Comparison of ENCODE assay signal across 22 cellular contexts in genomic region chr16:11330526-11331237, GRCh38. TPM values are rescaled to one million over a fixed set of nuclear protein-coding genes. Genes with fewer than 3 reads are reported as not detected.
A peak's percentile ranks its signal among the peaks of the same experiment; 100 is the strongest.
DNase-seq lines count a peak whose midpoint lies in the region; ATAC-seq lines count a peak whose summit lies in the region.
"Had no signal": no experiment of that assay in that cellular context is flagged by ENCODE, and none has a peak within 500 bp of the region (broad histone marks: within the 10 kb centered on the region; RNA-seq: fewer than 3 reads in every experiment).

No MANE protein-coding gene starts in this region.

- CTCF ChIA-PET in activated naive CD4-positive, alpha-beta T cell treated with anti-CD3 and anti-CD28 coated beads, Interleukin-2, amount 10 ng/mL, durations not matched to agents 7 days and 5 days (lab: Charles Lee) = no interaction called here
- CTCF ChIA-PET in activated CD8-positive, alpha-beta T cell treated with anti-CD3 and anti-CD28 coated beads, Interleukin-2, amount 10 ng/mL, durations not matched to agents 7 days and 5 days (lab: Charles Lee) = interaction anchor here (1.0 to 3.6 kb wide), 7 partner anchors 22 to 75 kb away, joined by 3 to 12 read pairs (median 4); partner anchors contain the start of gene SOCS1

- POLR2A ChIA-PET in activated CD8-positive, alpha-beta T cell treated with anti-CD3 and anti-CD28 coated beads, Interleukin-2, amount 10 ng/mL, durations not matched to agents 7 days and 5 days (lab: Charles Lee) = interaction anchor here (0.6 kb wide), 1 partner anchor 67 kb away, joined by 3 read pairs; no protein-coding TSS in a partner anchor

- no peaks in the 10 kb centered on the region for H3K36me3 Mint-ChIP-seq in activated naive CD4-positive, alpha-beta T cell treated with anti-CD3 and anti-CD28 coated beads, Interleukin-2, amount 50 U/mL, for 24 hours
- peaks cover 13% of the 10 kb centered on the region for H3K36me3 Mint-ChIP-seq in activated naive CD4-positive, alpha-beta T cell treated with anti-CD3 and anti-CD28 coated beads, Interleukin-2, amount 10 ng/mL, durations not matched to agents 7 days and 5 days
- H3K36me3 Mint-ChIP-seq in activated CD8-positive, alpha-beta T cell treated with anti-CD3 and anti-CD28 coated beads, Interleukin-2, amount 10 ng/mL, durations not matched to agents 7 days and 5 days (ENCODE audit: low read depth) = peaks cover 7% of the 10 kb centered on the region
- H3K36me3 Mint-ChIP-seq in stimulated activated naive B cell treated with anti-CD40 and anti-IgM and Interleukin-4, amounts not matched to agents 10 μg/mL and 1 μg/mL and 100 μg/mL, for 72 hours = peaks cover 4 to 7% of the 10 kb centered on the region in 2 donors

- H3K27me3 Mint-ChIP-seq in activated naive CD4-positive, alpha-beta T cell treated with anti-CD3 and anti-CD28 coated beads, Interleukin-2, amount 50 U/mL, for 24 hours = no peaks in the 10 kb centered on the region
- peaks cover 7% of the 10 kb centered on the region for H3K27me3 Mint-ChIP-seq in activated naive CD4-positive, alpha-beta T cell treated with anti-CD3 and anti-CD28 coated beads, Interleukin-2, amount 10 ng/mL, durations not matched to agents 7 days and 5 days
- H3K27me3 Mint-ChIP-seq in activated CD8-positive, alpha-beta T cell treated with anti-CD3 and anti-CD28 coated beads, Interleukin-2, amount 10 ng/mL, durations not matched to agents 7 days and 5 days (ENCODE audit: low read depth) = no peaks in the 10 kb centered on the region
- H3K27me3 Mint-ChIP-seq in stimulated activated naive B cell treated with anti-CD40 and anti-IgM and Interleukin-4, amounts not matched to agents 10 μg/mL and 1 μg/mL and 100 μg/mL, for 72 hours = no peaks in the 10 kb centered on the region
- H3K27me3 Mint-ChIP-seq: activated naive CD8-positive, alpha-beta T cell treated with anti-CD3 and anti-CD28 coated beads, Interleukin-2, amount 10 ng/mL, durations not matched to agents 7 days and 5 days had no signal

- H3K9me3 Mint-ChIP-seq in activated naive CD4-positive, alpha-beta T cell treated with anti-CD3 and anti-CD28 coated beads, Interleukin-2, amount 50 U/mL, for 24 hours = no peaks in the 10 kb centered on the region
- H3K9me3 Mint-ChIP-seq in activated naive CD4-positive, alpha-beta T cell treated with anti-CD3 and anti-CD28 coated beads, Interleukin-2, amount 10 ng/mL, durations not matched to agents 7 days and 5 days = peaks cover 8% of the 10 kb centered on the region
- no peaks in the 10 kb centered on the region for H3K9me3 Mint-ChIP-seq in activated CD8-positive, alpha-beta T cell treated with anti-CD3 and anti-CD28 coated beads, Interleukin-2, amount 10 ng/mL, durations not matched to agents 7 days and 5 days (ENCODE audit: insufficient read depth)
- peaks cover 3 to 4% of the 10 kb centered on the region in 2 donors for H3K9me3 Mint-ChIP-seq in stimulated activated naive B cell treated with anti-CD40 and anti-IgM and Interleukin-4, amounts not matched to agents 10 μg/mL and 1 μg/mL and 100 μg/mL, for 72 hours
- H3K9me3 Mint-ChIP-seq: activated naive CD8-positive, alpha-beta T cell treated with anti-CD3 and anti-CD28 coated beads, Interleukin-2, amount 10 ng/mL, durations not matched to agents 7 days and 5 days had no signal

- peaks cover 26% of the 10 kb centered on the region for H3K4me1 Mint-ChIP-seq in activated naive CD4-positive, alpha-beta T cell treated with anti-CD3 and anti-CD28 coated beads, Interleukin-2, amount 50 U/mL, for 24 hours
- H3K4me1 Mint-ChIP-seq in activated naive CD4-positive, alpha-beta T cell treated with anti-CD3 and anti-CD28 coated beads, Interleukin-2, amount 10 ng/mL, durations not matched to agents 7 days and 5 days = peaks cover 50% of the 10 kb centered on the region
- peaks cover 50% of the 10 kb centered on the region for H3K4me1 Mint-ChIP-seq in activated CD8-positive, alpha-beta T cell treated with anti-CD3 and anti-CD28 coated beads, Interleukin-2, amount 10 ng/mL, durations not matched to agents 7 days and 5 days (ENCODE audit: low read depth)
- H3K4me1 Mint-ChIP-seq in stimulated activated naive B cell treated with anti-CD40 and anti-IgM and Interleukin-4, amounts not matched to agents 10 μg/mL and 1 μg/mL and 100 μg/mL, for 72 hours = peaks cover 42 to 52% of the 10 kb centered on the region in 2 donors

- DNase-seq in activated naive CD4-positive, alpha-beta T cell treated with anti-CD3 and anti-CD28 coated beads, Interleukin-2, amount 10 ng/mL, durations not matched to agents 7 days and 5 days = no peak
- no peak for DNase-seq in activated CD8-positive, alpha-beta T cell treated with anti-CD3 and anti-CD28 coated beads, Interleukin-2, amount 10 ng/mL, durations not matched to agents 7 days and 5 days
- DNase-seq in stimulated activated naive B cell treated with anti-CD40 and anti-IgM and Interleukin-4, amounts not matched to agents 10 μg/mL and 1 μg/mL and 100 μg/mL, for 72 hours = no peak
- DNase-seq in SIG-M5 treated with dmso at 0.1 percent for 504 hours (lab: John Stamatoyannopoulos, UW; ENCODE audit: unreplicated experiment) = no peak
- no peak for DNase-seq in NCI-H187 (lab: John Stamatoyannopoulos, UW)
- DNase-seq: 8988T; activated CD4-positive, alpha-beta T cell treated with anti-CD3 and anti-CD28 coated beads for 4 hours; activated CD8-positive, alpha-beta memory T cell treated with anti-CD3 and anti-CD28 coated beads, Interleukin-2, amount 10 ng/mL, durations not matched to agents 7 days and 5 days; activated naive CD8-positive, alpha-beta T cell treated with anti-CD3 and anti-CD28 coated beads, Interleukin-2, amount 10 ng/mL, durations not matched to agents 7 days and 5 days; cerebellar nuclear complex; effector CD4-positive, alpha-beta T cell; foreskin melanocyte; left ventricle myocardium superior; MG63; NCI-H1436; NCI-H69; stimulated activated CD4-positive, alpha-beta T cell treated with anti-CD3 and anti-CD28 coated beads, Interleukin-4, amount 100 ng/mL, for 1 hour; upper lobe of right lung had no signal

- H3K4me3 Mint-ChIP-seq in activated naive CD4-positive, alpha-beta T cell treated with anti-CD3 and anti-CD28 coated beads, Interleukin-2, amount 50 U/mL, for 24 hours = no peak overlapping the region
- no peak overlapping the region for H3K4me3 Mint-ChIP-seq in activated naive CD4-positive, alpha-beta T cell treated with anti-CD3 and anti-CD28 coated beads, Interleukin-2, amount 10 ng/mL, durations not matched to agents 7 days and 5 days
- no peak overlapping the region for H3K4me3 Mint-ChIP-seq in activated CD8-positive, alpha-beta T cell treated with anti-CD3 and anti-CD28 coated beads, Interleukin-2, amount 10 ng/mL, durations not matched to agents 7 days and 5 days
- H3K4me3 Mint-ChIP-seq in stimulated activated naive B cell treated with anti-CD40 and anti-IgM and Interleukin-4, amounts not matched to agents 10 μg/mL and 1 μg/mL and 100 μg/mL, for 72 hours = no peak overlapping the region
- H3K4me3 Mint-ChIP-seq: activated CD8-positive, alpha-beta memory T cell treated with anti-CD3 and anti-CD28 coated beads, Interleukin-2, amount 10 ng/mL, durations not matched to agents 7 days and 5 days had no signal

- peak overlapping the region; percentile 27 for H3K27ac Mint-ChIP-seq in activated naive CD4-positive, alpha-beta T cell treated with anti-CD3 and anti-CD28 coated beads, Interleukin-2, amount 50 U/mL, for 24 hours
- H3K27ac Mint-ChIP-seq in activated naive CD4-positive, alpha-beta T cell treated with anti-CD3 and anti-CD28 coated beads, Interleukin-2, amount 10 ng/mL, durations not matched to agents 7 days and 5 days = no peak overlapping the region
- peak overlapping the region; percentile 11 for H3K27ac Mint-ChIP-seq in activated CD8-positive, alpha-beta T cell treated with anti-CD3 and anti-CD28 coated beads, Interleukin-2, amount 10 ng/mL, durations not matched to agents 7 days and 5 days
- H3K27ac Mint-ChIP-seq in stimulated activated naive B cell treated with anti-CD40 and anti-IgM and Interleukin-4, amounts not matched to agents 10 μg/mL and 1 μg/mL and 100 μg/mL, for 72 hours = peak overlapping the region; percentile 89
- H3K27ac Mint-ChIP-seq: activated CD8-positive, alpha-beta memory T cell treated with anti-CD3 and anti-CD28 coated beads, Interleukin-2, amount 10 ng/mL, durations not matched to agents 7 days and 5 days; activated naive CD8-positive, alpha-beta T cell treated with anti-CD3 and anti-CD28 coated beads, Interleukin-2, amount 10 ng/mL, durations not matched to agents 7 days and 5 days had no signal

- no peak for ATAC-seq in activated CD8-positive, alpha-beta T cell treated with anti-CD3 and anti-CD28 coated beads, Interleukin-2, amount 10 ng/mL, durations not matched to agents 7 days and 5 days
- ATAC-seq in stimulated activated naive B cell treated with anti-CD40 and anti-IgM and Interleukin-4, amounts not matched to agents 10 μg/mL and 1 μg/mL and 100 μg/mL, for 72 hours (replicated peaks) = no peak
- ATAC-seq: activated CD8-positive, alpha-beta memory T cell treated with anti-CD3 and anti-CD28 coated beads, Interleukin-2, amount 10 ng/mL, durations not matched to agents 7 days and 5 days; Right ventricle myocardium inferior; upper lobe of right lung had no signal

RNA-seq across cellular contexts. Expression of gene RMI2, which starts 14.6 kb away (rescaled TPM):
- 10 to 100 TPM; 65.6 to 67.0 TPM for total RNA-seq in activated CD8-positive, alpha-beta T cell treated with anti-CD3 and anti-CD28 coated beads, Interleukin-2, amount 10 ng/mL, durations not matched to agents 7 days and 5 days

RNA-seq across cellular contexts. Expression of gene PRM1, which starts 49.6 kb away (rescaled TPM):
- not detected for total RNA-seq in activated CD8-positive, alpha-beta T cell treated with anti-CD3 and anti-CD28 coated beads, Interleukin-2, amount 10 ng/mL, durations not matched to agents 7 days and 5 days
- total RNA-seq: activated CD8-positive, alpha-beta memory T cell treated with anti-CD3 and anti-CD28 coated beads, Interleukin-2, amount 10 ng/mL, durations not matched to agents 7 days and 5 days; activated naive CD8-positive, alpha-beta T cell treated with anti-CD3 and anti-CD28 coated beads, Interleukin-2, amount 10 ng/mL, durations not matched to agents 7 days and 5 days; hepatocyte; left ventricle myocardium superior; mucosa of gallbladder; Right ventricle myocardium inferior; upper lobe of right lung had no signal

RNA-seq across cellular contexts. Expression of gene PRM2, which starts 54.4 kb away (rescaled TPM):
- total RNA-seq in activated CD8-positive, alpha-beta T cell treated with anti-CD3 and anti-CD28 coated beads, Interleukin-2, amount 10 ng/mL, durations not matched to agents 7 days and 5 days = not detected
- total RNA-seq: activated CD8-positive, alpha-beta memory T cell treated with anti-CD3 and anti-CD28 coated beads, Interleukin-2, amount 10 ng/mL, durations not matched to agents 7 days and 5 days; activated naive CD8-positive, alpha-beta T cell treated with anti-CD3 and anti-CD28 coated beads, Interleukin-2, amount 10 ng/mL, durations not matched to agents 7 days and 5 days; hepatocyte; left ventricle myocardium superior; mucosa of gallbladder; Right ventricle myocardium inferior; upper lobe of right lung had no signal

RNA-seq across cellular contexts. Expression of gene PRM3, which starts 57.3 kb away (rescaled TPM):
- not detected for total RNA-seq in activated CD8-positive, alpha-beta T cell treated with anti-CD3 and anti-CD28 coated beads, Interleukin-2, amount 10 ng/mL, durations not matched to agents 7 days and 5 days
- total RNA-seq: activated CD8-positive, alpha-beta memory T cell treated with anti-CD3 and anti-CD28 coated beads, Interleukin-2, amount 10 ng/mL, durations not matched to agents 7 days and 5 days; activated naive CD8-positive, alpha-beta T cell treated with anti-CD3 and anti-CD28 coated beads, Interleukin-2, amount 10 ng/mL, durations not matched to agents 7 days and 5 days; hepatocyte; left ventricle myocardium superior; mucosa of gallbladder; Right ventricle myocardium inferior; upper lobe of right lung had no signal
